In the genomic region with DNA sequence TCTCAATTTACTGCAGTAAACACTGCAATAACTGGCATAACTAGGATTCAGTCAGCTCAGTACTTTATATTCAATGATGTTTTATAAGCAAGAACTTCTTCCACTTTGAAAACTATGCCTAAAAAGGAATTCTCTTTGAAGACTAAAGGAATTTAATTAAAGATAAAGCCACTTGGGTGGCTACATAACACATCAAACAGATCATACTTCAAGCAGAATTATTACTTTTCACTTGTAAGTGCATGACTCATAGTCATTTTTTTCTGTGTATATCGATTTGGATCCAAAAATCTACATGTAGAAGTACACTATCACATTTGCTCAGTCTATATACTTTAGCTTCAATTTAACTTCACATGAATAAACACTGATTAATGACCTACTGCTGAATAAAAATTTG, we compare ENCODE assay signal across 17 cellular contexts. TPM values are rescaled to one million over a fixed set of nuclear protein-coding genes. Genes with fewer than 3 reads are reported as not detected.
DNase-seq lines count a peak whose midpoint lies in the region; ATAC-seq and TF ChIP-seq lines count a peak whose summit lies in the region.
"Had no signal": no experiment of that assay in that cellular context is flagged by ENCODE, and none has a peak within 500 bp of the region (broad histone marks: within the 10 kb centered on the region; RNA-seq: fewer than 3 reads in every experiment).

No MANE protein-coding gene starts in this region.

- 0 to 2% methylated on average over 1 of the region's 1 CpG for WGBS in body of pancreas, 2 donors

- ATAC-seq in body of pancreas (no peak), thoracic aorta (ENCODE audit: insufficient number of reproducible peaks, low FRiP score, low read depth) (no peak), HG03045 (IDR thresholded peaks at IDR 0.05; ENCODE audit: unreplicated experiment) (no peak)

- H3K9me3 ChIP-seq in HEK293 (ENCODE audit: control insufficient read depth, insufficient read depth, low read depth, low read length) = no peaks in the 10 kb centered on the region
- no peaks in the 10 kb centered on the region for H3K9me3 ChIP-seq in body of pancreas
- no peaks in the 10 kb centered on the region for H3K9me3 ChIP-seq in thoracic aorta
- H3K9me3 ChIP-seq: BLaER1, HAP-1 had no signal

- H3K27ac ChIP-seq in HEK293 (ENCODE audit: extremely low read depth, low read depth, low read length) (no peak overlapping the region), body of pancreas (peak overlapping the region; percentile 22 to 100 (median 50)), thoracic aorta (peak overlapping the region; percentile 88 to 99)
- H3K27ac ChIP-seq: BLaER1 had no signal

- intact Hi-C loops in body of pancreas (cut with DNase I) = no loop called here

- POLR2A ChIA-PET in HEK293 (lab: Yijun Ruan, JAX) = no interaction called here

- H3K4me1 ChIP-seq in HEK293 (ENCODE audit: control insufficient read depth, insufficient read depth, low read length) (peaks cover 21% of the 10 kb centered on the region; the same call in 1 of the 2 replicates), body of pancreas (peaks cover 51% of the 10 kb centered on the region), thoracic aorta (ENCODE audit: control insufficient read depth in 1 of 2, low read depth in 2 of 2) (peaks cover 28 to 48% of the 10 kb centered on the region in 2 donors)

- no peak for DNase-seq in body of pancreas
- DNase-seq in kidney glomerular epithelial cell (lab: John Stamatoyannopoulos, UW) = peak; percentile 40
- DNase-seq in thoracic aorta (ENCODE audit: low spot score) = no peak
- DNase-seq in NCI-H1417 treated with DMSO at 0.1 percent for 48 hours (lab: John Stamatoyannopoulos, UW) = no peak
- DNase-seq in D341Med (ENCODE audit: low spot score) = no peak
- no peak for DNase-seq in activated CD8-positive, alpha-beta memory T cell treated with anti-CD3 and anti-CD28 coated beads, Interleukin-2, amount 50 U/mL, for 48 hours
- DNase-seq: aorta; hypothalamus; stimulated activated CD4-positive, alpha-beta T cell treated with anti-CD3 and anti-CD28 coated beads, Interleukin-1b, Interleukin-23, amount 100 ng/mL, for 48 hours had no signal

- H3K4me3 ChIP-seq in HEK293 (ENCODE audit: low read depth, low read length) (no peak overlapping the region), body of pancreas (no peak overlapping the region), thoracic aorta (peak overlapping the region; percentile 1)
- H3K4me3 ChIP-seq: BLaER1, HAP-1, lung had no signal

- TF ChIP-seq CTCF in HEK293 (tag by site-specific recombination; IDR thresholded peaks at IDR 0.05) = no peak
- TF ChIP-seq CTCF in body of pancreas (IDR thresholded peaks at IDR 0.05) = no peak
- TF ChIP-seq CTCF in thoracic aorta (IDR thresholded peaks at IDR 0.05) = no peak

- H3K36me3 ChIP-seq in HEK293 (ENCODE audit: control insufficient read depth in 2 of 2, insufficient read depth in 1 of 2, low read length in 2 of 2) (no peaks in the 10 kb centered on the region), body of pancreas (replicated peaks in 1 of 2; ENCODE audit: insufficient read depth in 1 of 2, low read depth in 2 of 2) (no peaks in the 10 kb centered on the region), thoracic aorta (no peaks in the 10 kb centered on the region)
- H3K36me3 ChIP-seq: BLaER1, HAP-1 had no signal

- H3K27me3 ChIP-seq in body of pancreas (no peaks in the 10 kb centered on the region), thoracic aorta (replicated peaks; ENCODE audit: insufficient read depth) (no peaks in the 10 kb centered on the region)
- H3K27me3 ChIP-seq: BLaER1 had no signal

- no peak for TF ChIP-seq POLR2A in body of pancreas (IDR thresholded peaks at IDR 0.05)

- CTCF ChIA-PET in HEK293 (lab: Yijun Ruan, JAX) = interaction anchor here (1.0 kb wide), 1 partner anchor 29 kb away, joined by 3 read pairs; no protein-coding TSS in a partner anchor

TF ChIP-seq in HEK293, 187 proteins besides CTCF, POLR2A, EP300 and RAD21:
- TF ChIP-seq ZNF501 (tag by site-specific recombination; IDR thresholded peaks at IDR 0.05) (no peak), SETDB1 (IDR thresholded peaks at IDR 0.05; ENCODE audit: insufficient read length, low read length) (no peak), KLF7 (tag by site-specific recombination; IDR thresholded peaks at IDR 0.05; ENCODE audit: borderline replicate concordance) (no peak), GFI1B (tag by site-specific recombination; IDR thresholded peaks at IDR 0.05) (no peak), ZFP69B (tag by site-specific recombination; IDR thresholded peaks at IDR 0.05) (no peak), ZNF747 (tag by site-specific recombination; IDR thresholded peaks at IDR 0.05) (no peak), ZNF10 (tag by site-specific recombination; IDR thresholded peaks at IDR 0.05) (no peak), ZBTB8A (tag by site-specific recombination; IDR thresholded peaks at IDR 0.05) (no peak)
- TF ChIP-seq, protein P1, sequence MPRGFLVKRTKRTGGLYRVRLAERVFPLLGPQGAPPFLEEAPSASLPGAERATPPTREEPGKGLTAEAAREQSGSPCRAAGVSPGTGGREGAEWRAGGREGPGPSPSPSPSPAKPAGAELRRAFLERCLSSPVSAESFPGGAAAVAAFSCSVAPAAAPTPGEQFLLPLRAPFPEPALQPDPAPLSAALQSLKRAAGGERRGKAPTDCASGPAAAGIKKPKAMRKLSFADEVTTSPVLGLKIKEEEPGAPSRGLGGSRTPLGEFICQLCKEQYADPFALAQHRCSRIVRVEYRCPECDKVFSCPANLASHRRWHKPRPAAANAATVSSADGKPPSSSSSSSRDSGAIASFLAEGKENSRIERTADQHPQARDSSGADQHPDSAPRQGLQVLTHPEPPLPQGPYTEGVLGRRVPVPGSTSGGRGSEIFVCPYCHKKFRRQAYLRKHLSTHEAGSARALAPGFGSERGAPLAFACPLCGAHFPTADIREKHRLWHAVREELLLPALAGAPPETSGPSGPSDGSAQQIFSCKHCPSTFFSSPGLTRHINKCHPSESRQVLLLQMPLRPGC (tag by site-specific recombination; IDR thresholded peaks at IDR 0.05) = peak; percentile 60; the same call in 1 of the 2 replicates
- TF ChIP-seq, protein P2, sequence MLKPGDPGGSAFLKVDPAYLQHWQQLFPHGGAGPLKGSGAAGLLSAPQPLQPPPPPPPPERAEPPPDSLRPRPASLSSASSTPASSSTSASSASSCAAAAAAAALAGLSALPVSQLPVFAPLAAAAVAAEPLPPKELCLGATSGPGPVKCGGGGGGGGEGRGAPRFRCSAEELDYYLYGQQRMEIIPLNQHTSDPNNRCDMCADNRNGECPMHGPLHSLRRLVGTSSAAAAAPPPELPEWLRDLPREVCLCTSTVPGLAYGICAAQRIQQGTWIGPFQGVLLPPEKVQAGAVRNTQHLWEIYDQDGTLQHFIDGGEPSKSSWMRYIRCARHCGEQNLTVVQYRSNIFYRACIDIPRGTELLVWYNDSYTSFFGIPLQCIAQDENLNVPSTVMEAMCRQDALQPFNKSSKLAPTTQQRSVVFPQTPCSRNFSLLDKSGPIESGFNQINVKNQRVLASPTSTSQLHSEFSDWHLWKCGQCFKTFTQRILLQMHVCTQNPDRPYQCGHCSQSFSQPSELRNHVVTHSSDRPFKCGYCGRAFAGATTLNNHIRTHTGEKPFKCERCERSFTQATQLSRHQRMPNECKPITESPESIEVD (tag by site-specific recombination; IDR thresholded peaks at IDR 0.05) = peak; percentile 95

RNA-seq across cellular contexts. Expression of gene KANSL1L, which starts 4.0 kb away (rescaled TPM):
- 10 to 100 TPM; 26.5 to 94.9 TPM for total RNA-seq in body of pancreas
- 10 to 100 TPM; 35.1 to 77.2 TPM for total RNA-seq in thoracic aorta

RNA-seq across cellular contexts. Expression of gene ACADL, which starts 58.0 kb away (rescaled TPM):
- total RNA-seq in body of pancreas (10 to 100 TPM; 26.4 to 56.6 TPM), thoracic aorta (100 to 1,000 TPM in 1 of 2 donors, 10 to 100 TPM in 1; 51.6 to 132 TPM)
- total RNA-seq: Daoy; HT1080; T-helper 1 cell treated with Interleukin-12 subunit alpha and Interleukin-12 subunit beta and Interleukin-4 antibody, amounts not matched to agents 30 ng/mL and 1 ng/mL, for 36 hours had no signal
